In the genomic region with DNA sequence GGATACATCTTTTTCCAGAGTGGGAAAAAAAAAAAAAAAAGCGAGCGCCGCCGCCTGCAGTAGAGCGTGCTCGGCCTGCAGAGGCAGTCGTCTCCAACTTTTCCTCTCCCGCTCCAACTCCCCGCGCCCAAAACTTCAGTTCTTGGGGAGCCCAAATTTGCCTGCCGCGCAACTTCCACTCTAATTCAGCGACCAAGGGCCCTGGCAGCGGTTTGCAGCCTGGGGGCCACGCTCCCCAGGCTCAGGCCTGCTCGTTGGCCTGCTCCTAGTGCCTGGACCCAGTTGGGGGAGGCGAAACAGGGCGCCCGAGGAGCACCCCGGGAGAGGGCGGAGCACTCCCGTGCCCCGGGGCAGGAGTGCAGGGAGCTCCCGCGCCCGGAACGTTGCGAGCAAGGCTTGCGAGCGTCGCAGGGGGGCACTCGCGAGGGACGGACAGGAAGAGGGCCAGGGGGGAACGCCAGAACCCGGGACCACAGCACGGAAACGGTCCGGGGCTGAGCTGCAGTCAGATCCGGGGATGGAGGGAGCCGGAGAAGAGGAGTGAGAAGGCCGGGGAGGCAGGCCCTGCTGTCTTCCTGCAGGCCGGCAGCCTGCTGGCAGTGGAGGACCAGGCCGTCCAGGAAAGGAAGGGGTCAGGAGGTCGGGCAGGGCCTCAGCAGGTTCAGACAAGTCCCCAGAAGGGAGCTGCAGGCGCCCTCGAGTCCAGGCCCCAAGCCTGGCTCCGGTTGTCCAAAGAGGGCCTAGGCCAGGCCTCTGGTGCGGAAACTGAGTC, we compare ENCODE assay signal across 1 cellular context.
TF ChIP-seq lines count a peak whose summit lies in the region.

A gene with protein sequence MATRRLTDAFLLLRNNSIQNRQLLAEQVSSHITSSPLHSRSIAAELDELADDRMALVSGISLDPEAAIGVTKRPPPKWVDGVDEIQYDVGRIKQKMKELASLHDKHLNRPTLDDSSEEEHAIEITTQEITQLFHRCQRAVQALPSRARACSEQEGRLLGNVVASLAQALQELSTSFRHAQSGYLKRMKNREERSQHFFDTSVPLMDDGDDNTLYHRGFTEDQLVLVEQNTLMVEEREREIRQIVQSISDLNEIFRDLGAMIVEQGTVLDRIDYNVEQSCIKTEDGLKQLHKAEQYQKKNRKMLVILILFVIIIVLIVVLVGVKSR (plus strand): TSS at position 508 of the 772 bp plus-strand sequence. CDS start 724 bp downstream, outside the sequence.

TF ChIP-seq in WTC11, 78 proteins besides CTCF, POLR2A, EP300 and RAD21 (continued from another document):
- TF ChIP-seq, protein P1, sequence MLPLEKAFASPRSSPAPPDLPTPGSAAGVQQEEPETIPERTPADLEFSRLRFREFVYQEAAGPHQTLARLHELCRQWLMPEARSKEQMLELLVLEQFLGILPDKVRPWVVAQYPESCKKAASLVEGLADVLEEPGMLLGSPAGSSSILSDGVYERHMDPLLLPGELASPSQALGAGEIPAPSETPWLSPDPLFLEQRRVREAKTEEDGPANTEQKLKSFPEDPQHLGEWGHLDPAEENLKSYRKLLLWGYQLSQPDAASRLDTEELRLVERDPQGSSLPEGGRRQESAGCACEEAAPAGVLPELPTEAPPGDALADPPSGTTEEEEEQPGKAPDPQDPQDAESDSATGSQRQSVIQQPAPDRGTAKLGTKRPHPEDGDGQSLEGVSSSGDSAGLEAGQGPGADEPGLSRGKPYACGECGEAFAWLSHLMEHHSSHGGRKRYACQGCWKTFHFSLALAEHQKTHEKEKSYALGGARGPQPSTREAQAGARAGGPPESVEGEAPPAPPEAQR (CRISPR knock-in tag; IDR thresholded peaks at IDR 0.05) = no peak
- TF ChIP-seq, protein P2, sequence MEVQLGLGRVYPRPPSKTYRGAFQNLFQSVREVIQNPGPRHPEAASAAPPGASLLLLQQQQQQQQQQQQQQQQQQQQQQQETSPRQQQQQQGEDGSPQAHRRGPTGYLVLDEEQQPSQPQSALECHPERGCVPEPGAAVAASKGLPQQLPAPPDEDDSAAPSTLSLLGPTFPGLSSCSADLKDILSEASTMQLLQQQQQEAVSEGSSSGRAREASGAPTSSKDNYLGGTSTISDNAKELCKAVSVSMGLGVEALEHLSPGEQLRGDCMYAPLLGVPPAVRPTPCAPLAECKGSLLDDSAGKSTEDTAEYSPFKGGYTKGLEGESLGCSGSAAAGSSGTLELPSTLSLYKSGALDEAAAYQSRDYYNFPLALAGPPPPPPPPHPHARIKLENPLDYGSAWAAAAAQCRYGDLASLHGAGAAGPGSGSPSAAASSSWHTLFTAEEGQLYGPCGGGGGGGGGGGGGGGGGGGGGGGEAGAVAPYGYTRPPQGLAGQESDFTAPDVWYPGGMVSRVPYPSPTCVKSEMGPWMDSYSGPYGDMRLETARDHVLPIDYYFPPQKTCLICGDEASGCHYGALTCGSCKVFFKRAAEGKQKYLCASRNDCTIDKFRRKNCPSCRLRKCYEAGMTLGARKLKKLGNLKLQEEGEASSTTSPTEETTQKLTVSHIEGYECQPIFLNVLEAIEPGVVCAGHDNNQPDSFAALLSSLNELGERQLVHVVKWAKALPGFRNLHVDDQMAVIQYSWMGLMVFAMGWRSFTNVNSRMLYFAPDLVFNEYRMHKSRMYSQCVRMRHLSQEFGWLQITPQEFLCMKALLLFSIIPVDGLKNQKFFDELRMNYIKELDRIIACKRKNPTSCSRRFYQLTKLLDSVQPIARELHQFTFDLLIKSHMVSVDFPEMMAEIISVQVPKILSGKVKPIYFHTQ (CRISPR knock-in tag; IDR thresholded peaks at IDR 0.05) = no peak
- TF ChIP-seq NR3C1 (CRISPR knock-in tag; conservative IDR thresholded peaks at IDR 0.05; ENCODE audit: low read depth) (peak; percentile 95; the same call in 1 of the 2 replicates), TCF7 (CRISPR knock-in tag; IDR thresholded peaks at IDR 0.05; ENCODE audit: low read depth) (no peak)
- TF ChIP-seq, protein P3, sequence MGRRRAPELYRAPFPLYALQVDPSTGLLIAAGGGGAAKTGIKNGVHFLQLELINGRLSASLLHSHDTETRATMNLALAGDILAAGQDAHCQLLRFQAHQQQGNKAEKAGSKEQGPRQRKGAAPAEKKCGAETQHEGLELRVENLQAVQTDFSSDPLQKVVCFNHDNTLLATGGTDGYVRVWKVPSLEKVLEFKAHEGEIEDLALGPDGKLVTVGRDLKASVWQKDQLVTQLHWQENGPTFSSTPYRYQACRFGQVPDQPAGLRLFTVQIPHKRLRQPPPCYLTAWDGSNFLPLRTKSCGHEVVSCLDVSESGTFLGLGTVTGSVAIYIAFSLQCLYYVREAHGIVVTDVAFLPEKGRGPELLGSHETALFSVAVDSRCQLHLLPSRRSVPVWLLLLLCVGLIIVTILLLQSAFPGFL (CRISPR knock-in tag; IDR thresholded peaks at IDR 0.05; ENCODE audit: borderline replicate concordance) = peak; percentile 82; the same call in 1 of the 2 replicates
